In the genomic region with DNA sequence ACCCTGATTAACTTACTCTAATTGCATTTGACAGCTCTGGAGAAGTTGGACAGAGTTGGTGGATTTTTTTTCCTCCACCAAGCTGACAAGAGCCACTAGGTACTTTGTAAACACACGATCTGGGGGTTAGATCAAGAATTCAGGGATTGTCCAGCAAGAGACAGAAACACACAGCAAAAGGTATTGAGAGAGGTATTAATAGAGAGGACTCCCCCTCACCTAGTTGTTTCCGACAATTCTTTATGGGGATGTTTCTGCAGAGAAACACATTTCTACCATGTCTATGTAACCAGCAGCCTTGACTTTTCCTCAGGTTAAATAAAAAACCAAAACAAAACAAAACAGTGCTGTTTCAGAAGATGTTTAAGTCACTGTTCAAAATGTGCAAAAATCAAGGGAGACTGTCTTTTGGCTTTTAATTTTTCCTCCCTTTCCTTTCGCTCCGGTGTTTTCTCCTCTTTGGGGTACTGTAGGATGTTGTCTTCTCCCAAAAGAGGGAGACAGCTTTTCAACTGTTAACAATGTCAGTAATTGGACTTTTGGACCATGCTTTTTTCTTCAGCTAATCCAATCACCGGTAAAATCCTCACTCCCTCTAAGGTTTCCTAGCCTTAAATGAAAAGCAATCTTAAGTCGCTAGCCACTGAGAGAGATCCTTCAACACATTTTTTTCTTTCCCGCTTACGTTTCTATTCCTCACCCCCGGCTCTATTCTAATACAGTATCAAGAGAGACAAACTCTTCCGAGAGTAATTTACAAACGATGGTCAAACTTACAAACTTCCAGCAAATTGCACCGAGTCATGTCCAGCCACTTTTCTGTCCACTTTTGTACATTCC, we compare ENCODE assay signal across 1 cellular context.
TF ChIP-seq lines count a peak whose summit lies in the region.

No MANE protein-coding gene starts in this region.

TF ChIP-seq in GM12878, 131 proteins besides CTCF, POLR2A, EP300 and RAD21:
- TF ChIP-seq ZNF622 (IDR thresholded peaks at IDR 0.05), result no peak
- peak; percentile 25; the same call in 1 of the 2 replicates for TF ChIP-seq ZNF384 (IDR thresholded peaks at IDR 0.05; ENCODE audit: borderline replicate concordance, low read depth, low read length)
- TF ChIP-seq RAD51 (IDR thresholded peaks at IDR 0.05), result no peak
- no peak for TF ChIP-seq SP1 (IDR thresholded peaks at IDR 0.05; ENCODE audit: low read depth, low read length)
- no peak for TF ChIP-seq RUNX3 (IDR thresholded peaks at IDR 0.05; ENCODE audit: low read length)
- no peak for TF ChIP-seq MTA2 (IDR thresholded peaks at IDR 0.05; ENCODE audit: low read depth)
- TF ChIP-seq KAT2A (conservative IDR thresholded peaks at IDR 0.05; ENCODE audit: control insufficient read depth, low read depth, low read length), result no peak
- TF ChIP-seq JUNB (IDR thresholded peaks at IDR 0.05), result no peak
- TF ChIP-seq SMC3 (IDR thresholded peaks at IDR 0.05; ENCODE audit: borderline replicate concordance, low read length), result 0 out of 2 replicates have a peak, but pooled peaks have one; percentile 1
- no peak for TF ChIP-seq JUND (IDR thresholded peaks at IDR 0.05; ENCODE audit: low read depth, low read length)
- no peak; the same call in 1 of the 2 replicates for TF ChIP-seq IKZF1 (conservative IDR thresholded peaks at IDR 0.05)
- TF ChIP-seq, protein P1, sequence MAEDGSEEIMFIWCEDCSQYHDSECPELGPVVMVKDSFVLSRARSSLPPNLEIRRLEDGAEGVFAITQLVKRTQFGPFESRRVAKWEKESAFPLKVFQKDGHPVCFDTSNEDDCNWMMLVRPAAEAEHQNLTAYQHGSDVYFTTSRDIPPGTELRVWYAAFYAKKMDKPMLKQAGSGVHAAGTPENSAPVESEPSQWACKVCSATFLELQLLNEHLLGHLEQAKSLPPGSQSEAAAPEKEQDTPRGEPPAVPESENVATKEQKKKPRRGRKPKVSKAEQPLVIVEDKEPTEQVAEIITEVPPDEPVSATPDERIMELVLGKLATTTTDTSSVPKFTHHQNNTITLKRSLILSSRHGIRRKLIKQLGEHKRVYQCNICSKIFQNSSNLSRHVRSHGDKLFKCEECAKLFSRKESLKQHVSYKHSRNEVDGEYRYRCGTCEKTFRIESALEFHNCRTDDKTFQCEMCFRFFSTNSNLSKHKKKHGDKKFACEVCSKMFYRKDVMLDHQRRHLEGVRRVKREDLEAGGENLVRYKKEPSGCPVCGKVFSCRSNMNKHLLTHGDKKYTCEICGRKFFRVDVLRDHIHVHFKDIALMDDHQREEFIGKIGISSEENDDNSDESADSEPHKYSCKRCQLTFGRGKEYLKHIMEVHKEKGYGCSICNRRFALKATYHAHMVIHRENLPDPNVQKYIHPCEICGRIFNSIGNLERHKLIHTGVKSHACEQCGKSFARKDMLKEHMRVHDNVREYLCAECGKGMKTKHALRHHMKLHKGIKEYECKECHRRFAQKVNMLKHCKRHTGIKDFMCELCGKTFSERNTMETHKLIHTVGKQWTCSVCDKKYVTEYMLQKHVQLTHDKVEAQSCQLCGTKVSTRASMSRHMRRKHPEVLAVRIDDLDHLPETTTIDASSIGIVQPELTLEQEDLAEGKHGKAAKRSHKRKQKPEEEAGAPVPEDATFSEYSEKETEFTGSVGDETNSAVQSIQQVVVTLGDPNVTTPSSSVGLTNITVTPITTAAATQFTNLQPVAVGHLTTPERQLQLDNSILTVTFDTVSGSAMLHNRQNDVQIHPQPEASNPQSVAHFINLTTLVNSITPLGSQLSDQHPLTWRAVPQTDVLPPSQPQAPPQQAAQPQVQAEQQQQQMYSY (CRISPR knock-in tag; IDR thresholded peaks at IDR 0.05), result no peak
- no peak for TF ChIP-seq CHD4 (IDR thresholded peaks at IDR 0.05)
- TF ChIP-seq, protein P2, sequence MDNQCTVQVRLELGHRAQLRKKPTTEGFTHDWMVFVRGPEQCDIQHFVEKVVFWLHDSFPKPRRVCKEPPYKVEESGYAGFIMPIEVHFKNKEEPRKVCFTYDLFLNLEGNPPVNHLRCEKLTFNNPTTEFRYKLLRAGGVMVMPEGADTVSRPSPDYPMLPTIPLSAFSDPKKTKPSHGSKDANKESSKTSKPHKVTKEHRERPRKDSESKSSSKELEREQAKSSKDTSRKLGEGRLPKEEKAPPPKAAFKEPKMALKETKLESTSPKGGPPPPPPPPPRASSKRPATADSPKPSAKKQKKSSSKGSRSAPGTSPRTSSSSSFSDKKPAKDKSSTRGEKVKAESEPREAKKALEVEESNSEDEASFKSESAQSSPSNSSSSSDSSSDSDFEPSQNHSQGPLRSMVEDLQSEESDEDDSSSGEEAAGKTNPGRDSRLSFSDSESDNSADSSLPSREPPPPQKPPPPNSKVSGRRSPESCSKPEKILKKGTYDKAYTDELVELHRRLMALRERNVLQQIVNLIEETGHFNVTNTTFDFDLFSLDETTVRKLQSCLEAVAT (IDR thresholded peaks at IDR 0.05), result no peak
- TF ChIP-seq, protein P3, sequence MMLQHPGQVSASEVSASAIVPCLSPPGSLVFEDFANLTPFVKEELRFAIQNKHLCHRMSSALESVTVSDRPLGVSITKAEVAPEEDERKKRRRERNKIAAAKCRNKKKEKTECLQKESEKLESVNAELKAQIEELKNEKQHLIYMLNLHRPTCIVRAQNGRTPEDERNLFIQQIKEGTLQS (IDR thresholded peaks at IDR 0.05; ENCODE audit: borderline replicate concordance, extremely low read depth, low read depth, low read length), result no peak
- TF ChIP-seq MYB (IDR thresholded peaks at IDR 0.05; ENCODE audit: borderline replicate concordance, low read depth, low read length), result no peak
- TF ChIP-seq SMAD5 (IDR thresholded peaks at IDR 0.05; ENCODE audit: low read depth), result 0 out of 2 replicates have a peak, but pooled peaks have one; percentile 26
